1 cellular context compared by ENCODE assay signal in genomic region chr9:136586391-136586790, GRCh38.
TF ChIP-seq lines count a peak whose summit lies in the region.

No MANE protein-coding gene starts in this region.

TF ChIP-seq in H1, 55 proteins besides CTCF, POLR2A, EP300 and RAD21:
- TF ChIP-seq POU5F1 (IDR thresholded peaks at IDR 0.05; ENCODE audit: low read depth, low read length) (no peak), TAF7 (optimal IDR thresholded peaks at IDR 0.05; ENCODE audit: borderline replicate concordance, low read depth, low read length) (no peak), RBBP5 (IDR thresholded peaks at IDR 0.05; ENCODE audit: borderline replicate concordance, low read depth, low read length) (no peak), SUZ12 (IDR thresholded peaks at IDR 0.05; ENCODE audit: low read length) (no peak)
